15 cellular contexts compared by ENCODE assay signal in the genomic region with DNA sequence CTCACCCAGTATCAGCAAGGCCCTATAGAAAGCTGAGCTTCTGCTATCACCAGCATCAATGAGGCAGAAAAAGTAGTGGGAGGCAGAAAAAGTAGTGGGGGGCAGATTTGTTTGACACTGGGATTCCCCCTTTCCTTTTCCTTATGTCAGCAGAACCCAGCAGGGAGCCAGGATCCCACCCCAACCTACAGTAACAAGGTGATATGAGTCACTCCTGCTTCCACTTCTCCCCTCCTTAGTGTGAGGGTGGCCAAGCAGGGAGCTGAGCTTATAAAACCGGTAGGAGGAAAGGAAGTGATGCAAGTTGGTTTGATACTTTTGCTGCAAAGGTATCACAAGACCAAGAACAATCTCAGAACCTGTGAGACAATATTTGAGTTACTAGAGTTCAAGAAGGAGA.
DNase-seq lines count a peak whose midpoint lies in the region; FAIRE-seq and TF ChIP-seq lines count a peak whose summit lies in the region.
"Had no signal": no experiment of that assay in that cellular context is flagged by ENCODE, and none has a peak within 500 bp of the region (broad histone marks: within the 10 kb centered on the region; RNA-seq: fewer than 3 reads in every experiment).

No MANE protein-coding gene starts in this region.

- no peaks in the 10 kb centered on the region for H3K4me1 Mint-ChIP-seq in MCF 10A (ENCODE audit: insufficient read depth, unreplicated experiment)
- H3K4me1 Mint-ChIP-seq: CD4-positive, alpha-beta memory T cell; H9 had no signal

- no peak overlapping the region for H3K27ac Mint-ChIP-seq in MCF 10A (ENCODE audit: low read depth, unreplicated experiment)
- H3K27ac Mint-ChIP-seq: CD4-positive, alpha-beta memory T cell; H9 had no signal

- peaks cover 2% of the 10 kb centered on the region for H3K36me3 ChIP-seq in mammary epithelial cell (ENCODE audit: insufficient read depth, low read length)
- no peaks in the 10 kb centered on the region for H3K36me3 ChIP-seq in bronchial epithelial cell (ENCODE audit: control insufficient read depth, insufficient read depth, low read length)
- H3K36me3 ChIP-seq: BE2C had no signal

- peak; percentile 5 for DNase-seq in mammary epithelial cell
- DNase-seq in MCF 10A (ENCODE audit: unreplicated experiment), result no peak
- DNase-seq in GM12865 (ENCODE audit: low read depth), result peak; percentile 1
- peak; percentile 3 for DNase-seq in bronchial epithelial cell (ENCODE audit: low read depth)
- DNase-seq in NCI-H2227 treated with DMSO at 0.1 percent for 48 hours (lab: John Stamatoyannopoulos, UW), result no peak
- no peak for DNase-seq in D341Med (ENCODE audit: low spot score)
- no peak for DNase-seq in islet precursor cell
- DNase-seq: BE2C; CD4-positive, alpha-beta memory T cell; DND-41; GOT3; H9 had no signal

- BruUV-seq in mammary epithelial cell (replicated peaks; lab: Mats Ljungman, UMichigan), result no TSS peak
- no TSS peak for BruUV-seq in MCF 10A (replicated peaks; lab: Mats Ljungman, UMichigan)

- H3K4me3 ChIP-seq in mammary epithelial cell (replicated peaks in 1 of 3; ENCODE audit: insufficient read depth in 1 of 3, low read depth in 2 of 3, low read length in 3 of 3) (no peak overlapping the region), GM12865 (ENCODE audit: low read depth, low read length) (no peak overlapping the region), bronchial epithelial cell (ENCODE audit: low read depth, low read length) (no peak overlapping the region)
- H3K4me3 ChIP-seq: GM12878 had no signal

- no peaks in the 10 kb centered on the region for H3K79me2 ChIP-seq in mammary epithelial cell (ENCODE audit: insufficient read depth, low read length)

- H4K20me1 ChIP-seq in mammary epithelial cell (ENCODE audit: insufficient read depth, low read length), result no peaks in the 10 kb centered on the region

- CTCF ChIA-PET in mammary epithelial cell (lab: Charles Lee; ENCODE audit: low non-redundant PET) (no interaction called here), MCF 10A (lab: Yijun Ruan, JAX) (no interaction called here)

- no peak overlapping the region for H3K27ac ChIP-seq in mammary epithelial cell (ENCODE audit: insufficient read depth, low read depth, low read length)
- H3K27ac ChIP-seq: C4-2B had no signal

- H2AFZ ChIP-seq in mammary epithelial cell (ENCODE audit: low read depth, low read length), result no peak overlapping the region

- POLR2A ChIA-PET in MCF 10A (lab: Yijun Ruan, JAX), result interaction anchor here (0.6 to 0.7 kb wide), 2 partner anchors 12 to 36 kb away, joined by 3 read pairs; no protein-coding TSS in a partner anchor

- 100% methylated on average over 1 of the region's 1 CpG for WGBS in mammary epithelial cell (ENCODE audit: low coverage, missing lambda C conversion rate)

- dilution Hi-C loops in mammary epithelial cell (cut with HindIII; ENCODE audit: low sequenced_read_pairs), result no loop called here

- H3K36me3 Mint-ChIP-seq in MCF 10A (ENCODE audit: insufficient read depth, unreplicated experiment), result peaks cover 13% of the 10 kb centered on the region

- no peaks in the 10 kb centered on the region for H3K27me3 ChIP-seq in mammary epithelial cell (ENCODE audit: insufficient read depth, low read length)
- no peaks in the 10 kb centered on the region for H3K27me3 ChIP-seq in bronchial epithelial cell (ENCODE audit: control insufficient read depth, insufficient read depth, low read length)
- H3K27me3 ChIP-seq: BE2C had no signal

- peaks cover 10% of the 10 kb centered on the region for H3K9me3 Mint-ChIP-seq in MCF 10A (ENCODE audit: unreplicated experiment)

- FAIRE-seq in bronchial epithelial cell (lab: Jason Lieb, UNC), result no peak
- FAIRE-seq: GM12878, GM18507 had no signal

- no peak overlapping the region for H3K4me2 ChIP-seq in mammary epithelial cell (ENCODE audit: insufficient read depth, low read depth, low read length)

- H3K9me3 ChIP-seq in mammary epithelial cell (replicated peaks; ENCODE audit: insufficient read depth, low read length), result no peaks in the 10 kb centered on the region
- H3K9me3 ChIP-seq: BE2C had no signal

- H3K27me3 Mint-ChIP-seq in MCF 10A (ENCODE audit: insufficient read depth, unreplicated experiment), result no peaks in the 10 kb centered on the region
- H3K27me3 Mint-ChIP-seq: CD4-positive, alpha-beta memory T cell had no signal

- H3K4me3 Mint-ChIP-seq in MCF 10A (ENCODE audit: unreplicated experiment), result no peak overlapping the region
- H3K4me3 Mint-ChIP-seq: CD4-positive, alpha-beta memory T cell; H9 had no signal

- in situ Hi-C loops in mammary epithelial cell (cut with MboI; ENCODE audit: low sequenced_read_pairs in 2 of 2), result no loop called here

- H3K9ac ChIP-seq in mammary epithelial cell (ENCODE audit: insufficient read depth, low read length), result no peak overlapping the region

- TF ChIP-seq CTCF in mammary epithelial cell (conservative IDR thresholded peaks at IDR 0.05 in 1 of 2, IDR thresholded peaks at IDR 0.05 in 1 of 2; ENCODE audit: extremely low read depth in 1 of 2, insufficient read depth in 1 of 2, low read depth in 1 of 2, low read length in 2 of 2), result no peak
- TF ChIP-seq CTCF in MCF 10A (IDR thresholded peaks at IDR 0.05; ENCODE audit: unreplicated experiment), result no peak
- TF ChIP-seq CTCF in GM12865 (IDR thresholded peaks at IDR 0.05; ENCODE audit: insufficient read depth, low read depth, low read length, missing control alignments), result no peak
- no peak for TF ChIP-seq CTCF in bronchial epithelial cell (IDR thresholded peaks at IDR 0.05; ENCODE audit: insufficient read depth, low read length, severe bottlenecking)

- intact Hi-C loops in mammary epithelial cell (cut with micrococcal nuclease) (no loop called here), MCF 10A (cut with micrococcal nuclease) (no loop called here)

- H3K4me1 ChIP-seq in mammary epithelial cell (ENCODE audit: insufficient read depth, low read length), result no peaks in the 10 kb centered on the region
- H3K4me1 ChIP-seq: BE2C had no signal

Comparison
In these comparisons a context has a peak if more than half of its experiments do, and no peak if none do; other contexts are left out.
1. DNase-seq: peak in mammary epithelial cell (single experiment), GM12865 (single experiment) and bronchial epithelial cell (single experiment); none in MCF 10A (single experiment), NCI-H2227 treated with DMSO at 0.1 percent for 48 hours (single experiment), D341Med (single experiment) and islet precursor cell (single experiment).